ENCODE assay signal across 12 cellular contexts in the genomic region with DNA sequence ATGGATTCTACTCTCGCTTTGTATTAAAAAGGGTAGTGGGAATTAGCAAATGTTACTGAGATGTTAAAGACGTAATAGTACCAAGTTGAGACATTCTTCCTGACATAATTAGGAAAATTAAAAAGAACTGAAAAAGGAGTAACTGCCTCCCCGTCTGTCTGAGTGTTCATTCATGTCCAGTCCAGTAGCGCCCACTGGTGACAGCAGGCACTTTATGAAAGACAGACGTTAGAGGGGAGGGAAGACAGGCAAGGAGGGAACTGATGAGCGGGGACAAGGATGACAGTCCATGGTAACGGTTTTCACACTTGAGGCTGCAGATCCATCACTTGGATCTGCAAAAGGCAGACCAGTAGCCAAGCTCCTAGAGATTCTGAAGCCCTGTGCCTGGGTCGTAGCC.
DNase-seq lines count a peak whose midpoint lies in the region; ATAC-seq, FAIRE-seq and TF ChIP-seq lines count a peak whose summit lies in the region.
"Had no signal": no experiment of that assay in that cellular context is flagged by ENCODE, and none has a peak within 500 bp of the region (broad histone marks: within the 10 kb centered on the region; RNA-seq: fewer than 3 reads in every experiment).

No MANE protein-coding gene starts in this region.

- POLR2A ChIA-PET in K562 (lab: Yijun Ruan, JAX) = no interaction called here

- no peak overlapping the region for H2AFZ ChIP-seq in K562 (ENCODE audit: low read depth, low read length)

- in situ Hi-C loops in K562 (cut with MboI) = loop anchor here (10.0 kb wide), 1 partner anchor 383 kb away; no protein-coding TSS in a partner anchor

- no peak overlapping the region for H3K27ac ChIP-seq in K562 (ENCODE audit: extremely low read depth, low read depth, low read length)
- H3K27ac ChIP-seq: heart right ventricle had no signal

- peak; percentile 78 for ATAC-seq in K562
- ATAC-seq: heart right ventricle, mucosa of descending colon, sciatic nerve had no signal

- peak; percentile 49 to 68 for TF ChIP-seq RAD21 in K562 (CRISPR knock-in tag; conservative IDR thresholded peaks at IDR 0.05 in 1 of 2, IDR thresholded peaks at IDR 0.05 in 1 of 2)

- no peak overlapping the region for H3K4me2 ChIP-seq in K562 (ENCODE audit: insufficient read depth, low read length)

- TF ChIP-seq CTCF in K562 (IDR thresholded peaks at IDR 0.05 in 2 of 3, conservative IDR thresholded peaks at IDR 0.05 in 1 of 3; ENCODE audit: insufficient read depth in 2 of 3, low read depth in 1 of 3, low read length in 3 of 3) (peak; percentile 62 to 77 (median 68)), retinal pigment epithelial cell (conservative IDR thresholded peaks at IDR 0.05; ENCODE audit: low read depth, low read length) (peak; percentile 47)

- no peaks in the 10 kb centered on the region for H3K79me2 ChIP-seq in K562 (ENCODE audit: control insufficient read depth, insufficient read depth, low read length)

- intact Hi-C loops in K562 (cut with micrococcal nuclease) = loop anchor here (1.0 to 5.0 kb wide), 2 partner anchors 326 to 383 kb away; a partner anchor contains a TSS

- no peak for TF ChIP-seq POLR2A in K562 (conservative IDR thresholded peaks at IDR 0.05)

- H3K4me3 ChIP-seq in K562 = no peak overlapping the region
- H3K4me3 ChIP-seq in retinal pigment epithelial cell (ENCODE audit: low read length) = no peak overlapping the region
- H3K4me3 ChIP-seq: heart right ventricle, mucosa of descending colon had no signal

- no peaks in the 10 kb centered on the region for H3K4me1 ChIP-seq in K562 (replicated peaks in 1 of 2; ENCODE audit: control insufficient read depth in 2 of 2, insufficient read depth in 2 of 2, low read length in 2 of 2)

- WGBS in K562 (ENCODE audit: insufficient coverage, low coverage, missing lambda C conversion rate) = 0% methylated on average over 8 of the region's 8 CpGs

- H3K27me3 ChIP-seq in K562 (ENCODE audit: control insufficient read depth in 2 of 2, insufficient read depth in 2 of 2, low read length in 2 of 2) = no peaks in the 10 kb centered on the region; a peak in 1 of 5 replicates

- BruUV-seq in K562 (replicated peaks; lab: Mats Ljungman, UMichigan) = no TSS peak

- DNase-seq in NCI-H748 (lab: John Stamatoyannopoulos, UW; ENCODE audit: unreplicated experiment) = peak; percentile 19
- DNase-seq in NCI-H748 treated with DMSO at 0.1 percent for 48 hours (lab: John Stamatoyannopoulos, UW) = no peak
- peak; percentile 1 for DNase-seq in Kasumi-1 (lab: John Stamatoyannopoulos, UW)
- peak; percentile 39 to 51 (median 46) for DNase-seq in K562 (ENCODE audit: extremely low read depth in 1 of 4, low spot score in 3 of 4)
- no peak for DNase-seq in retinal pigment epithelial cell (ENCODE audit: low read depth)
- DNase-seq in NOMO-1 (lab: John Stamatoyannopoulos, UW; ENCODE audit: unreplicated experiment in 2 of 2) = no peak
- DNase-seq in stimulated activated CD4-positive, alpha-beta T cell treated with anti-CD3 and anti-CD28 coated beads, Interleukin-15, amount 100 ng/mL, for 24 hours = no peak
- no peak for DNase-seq in NAMALWA (ENCODE audit: low spot score)
- DNase-seq: heart right ventricle, mucosa of descending colon, NCI-H1694 had no signal

- H3K9ac ChIP-seq in K562 (ENCODE audit: insufficient read depth in 1 of 2, low read depth in 2 of 2, low read length in 2 of 2) = no peak overlapping the region

- H4K20me1 ChIP-seq in K562 (replicated peaks; ENCODE audit: control insufficient read depth, insufficient read depth, low read length) = no peaks in the 10 kb centered on the region

- CTCF ChIA-PET in K562 (lab: Yijun Ruan, JAX; ENCODE audit: low intra/inter-chr PET ratio) = interaction anchor here (0.7 to 1.7 kb wide), 4 partner anchors 81 to 490 kb away, joined by 3 to 6 read pairs (median 3); a partner anchor contains a TSS

- FAIRE-seq in K562 (lab: Jason Lieb, UNC) = peak; percentile 78

- H3K9me3 ChIP-seq in K562 (replicated peaks; ENCODE audit: control insufficient read depth, insufficient read depth, low read depth, low read length) = no peaks in the 10 kb centered on the region
- H3K9me3 ChIP-seq: mucosa of descending colon had no signal

- TF ChIP-seq EP300 in K562 (IDR thresholded peaks at IDR 0.05; ENCODE audit: low read length) = no peak

- no peaks in the 10 kb centered on the region for H3K36me3 ChIP-seq in K562 (ENCODE audit: control insufficient read depth, insufficient read depth, low read length)
- H3K36me3 ChIP-seq: heart right ventricle had no signal

- H3K9me1 ChIP-seq in K562 (ENCODE audit: control insufficient read depth, insufficient read depth, low read length) = no peaks in the 10 kb centered on the region

TF ChIP-seq in K562, 482 proteins besides CTCF, POLR2A, EP300 and RAD21:
- TF ChIP-seq ARID2 (IDR thresholded peaks at IDR 0.05) (peak; percentile 19; the same call in 1 of the 2 replicates), ZNF232 (CRISPR knock-in tag; IDR thresholded peaks at IDR 0.05) (no peak), SMC3 (conservative IDR thresholded peaks at IDR 0.05; ENCODE audit: insufficient read depth, low read depth, low read length) (peak; percentile 83)
- TF ChIP-seq, protein P1, sequence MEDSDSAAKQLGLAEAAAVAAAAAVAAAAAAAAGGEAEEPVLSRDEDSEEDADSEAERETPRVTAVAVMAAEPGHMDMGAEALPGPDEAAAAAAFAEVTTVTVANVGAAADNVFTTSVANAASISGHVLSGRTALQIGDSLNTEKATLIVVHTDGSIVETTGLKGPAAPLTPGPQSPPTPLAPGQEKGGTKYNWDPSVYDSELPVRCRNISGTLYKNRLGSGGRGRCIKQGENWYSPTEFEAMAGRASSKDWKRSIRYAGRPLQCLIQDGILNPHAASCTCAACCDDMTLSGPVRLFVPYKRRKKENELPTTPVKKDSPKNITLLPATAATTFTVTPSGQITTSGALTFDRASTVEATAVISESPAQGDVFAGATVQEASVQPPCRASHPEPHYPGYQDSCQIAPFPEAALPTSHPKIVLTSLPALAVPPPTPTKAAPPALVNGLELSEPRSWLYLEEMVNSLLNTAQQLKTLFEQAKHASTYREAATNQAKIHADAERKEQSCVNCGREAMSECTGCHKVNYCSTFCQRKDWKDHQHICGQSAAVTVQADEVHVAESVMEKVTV (CRISPR knock-in tag; IDR thresholded peaks at IDR 0.05) = peak; percentile 53; the same call in 1 of the 2 replicates

Comparison
In these comparisons a context has a peak if more than half of its experiments do, and no peak if none do; other contexts are left out.
1. DNase-seq: peak in NCI-H748 (single experiment), Kasumi-1 (2 of 2) and K562 (4 of 4); none in NCI-H748 treated with DMSO at 0.1 percent for 48 hours (single experiment), retinal pigment epithelial cell (single experiment), NOMO-1 (0 of 2), stimulated activated CD4-positive, alpha-beta T cell treated with anti-CD3 and anti-CD28 coated beads, Interleukin-15, amount 100 ng/mL, for 24 hours (single experiment) and NAMALWA (single experiment).